ENCODE assay signal across 10 cellular contexts in genomic region chr2:177255227-177255601, GRCh38. TPM values are rescaled to one million over a fixed set of nuclear protein-coding genes. Genes with fewer than 3 reads are reported as not detected.
DNase-seq lines count a peak whose midpoint lies in the region; ATAC-seq and TF ChIP-seq lines count a peak whose summit lies in the region.
"Had no signal": no experiment of that assay in that cellular context is flagged by ENCODE, and none has a peak within 500 bp of the region (broad histone marks: within the 10 kb centered on the region; RNA-seq: fewer than 3 reads in every experiment).

No MANE protein-coding gene starts in this region.

- peak overlapping the region in 2 of 4 donors; percentile 35 to 50 for H3K4me3 Mint-ChIP-seq in CD4-positive, CD25-positive, alpha-beta regulatory T cell

- TF ChIP-seq CTCF in Panc1 (IDR thresholded peaks at IDR 0.05) (no peak), dorsolateral prefrontal cortex (IDR thresholded peaks at IDR 0.05 in 54 of 56, conservative IDR thresholded peaks at IDR 0.05 in 2 of 56; ENCODE audit: low read depth in 1 of 56, partially characterized antibody in 56 of 56) (no peak), neutrophil (IDR thresholded peaks at IDR 0.05) (no peak)

- H3K27me3 ChIP-seq in CD4-positive, CD25-positive, alpha-beta regulatory T cell (ENCODE audit: control insufficient read depth, insufficient read depth, low read length) = no peaks in the 10 kb centered on the region
- H3K27me3 ChIP-seq in Panc1 (ENCODE audit: control insufficient read depth, insufficient read depth, low read length) (no peaks in the 10 kb centered on the region), dorsolateral prefrontal cortex (no peaks in the 10 kb centered on the region), neutrophil (no peaks in the 10 kb centered on the region)

- peak overlapping the region; percentile 34 for H3K4me3 ChIP-seq in CD4-positive, CD25-positive, alpha-beta regulatory T cell (ENCODE audit: low read depth, low read length)
- peak overlapping the region in 1 of 2 experiments; percentile 9; a peak in 1 of 4 replicates for H3K4me3 ChIP-seq in Panc1 (ENCODE audit: low read depth in 2 of 2, low read length in 2 of 2)
- H3K4me3 ChIP-seq in dorsolateral prefrontal cortex = peak overlapping the region in 9 of 59 donors; percentile 1 to 21 (median 11)
- no peak overlapping the region for H3K4me3 ChIP-seq in neutrophil (ENCODE audit: low read depth in 1 of 2, low read length in 1 of 2)

- no peak for ATAC-seq in CD4-positive, CD25-positive, alpha-beta regulatory T cell (ENCODE audit: low read depth in 2 of 2)
- peak; percentile 3; the same call in 1 of the 2 replicates for ATAC-seq in Panc1

- H3K4me1 ChIP-seq in CD4-positive, CD25-positive, alpha-beta regulatory T cell (ENCODE audit: control insufficient read depth, insufficient read depth, low read length, poor library complexity, severe bottlenecking) = peaks cover 89% of the 10 kb centered on the region
- peaks cover 76% of the 10 kb centered on the region for H3K4me1 ChIP-seq in Panc1 (ENCODE audit: control insufficient read depth, insufficient read depth, low read length)
- H3K4me1 ChIP-seq in neutrophil (ENCODE audit: control insufficient read depth in 1 of 2, insufficient read depth in 1 of 2, low read depth in 1 of 2, low read length in 1 of 2) = peaks cover 67 to 91% of the 10 kb centered on the region in 2 experiments

- no peaks in the 10 kb centered on the region for H3K27me3 Mint-ChIP-seq in CD4-positive, CD25-positive, alpha-beta regulatory T cell

- peaks cover 51 to 97% (median 84%) of the 10 kb centered on the region in 4 donors for H3K4me1 Mint-ChIP-seq in CD4-positive, CD25-positive, alpha-beta regulatory T cell

- H3K27ac Mint-ChIP-seq in CD4-positive, CD25-positive, alpha-beta regulatory T cell = peak overlapping the region; percentile 69 to 98 (median 80)

- no peaks in the 10 kb centered on the region for H3K9me3 ChIP-seq in CD4-positive, CD25-positive, alpha-beta regulatory T cell (ENCODE audit: control insufficient read depth in 2 of 2, low read length in 2 of 2)
- H3K9me3 ChIP-seq in Panc1 (ENCODE audit: control insufficient read depth, insufficient read depth, low read depth, low read length) = peaks cover 3% of the 10 kb centered on the region; the same call in 1 of the 2 replicates
- no peaks in the 10 kb centered on the region for H3K9me3 ChIP-seq in neutrophil

- POLR2A ChIA-PET in Panc1 (lab: Charles Lee) = interaction anchor here (0.6 to 1.1 kb wide), 3 partner anchors 9 to 29 kb away, joined by 4 to 18 read pairs (median 6); partner anchors contain the start of gene NFE2L2

- H3K9me3 Mint-ChIP-seq in CD4-positive, CD25-positive, alpha-beta regulatory T cell = peaks cover 0 to 1% (median 0%) of the 10 kb centered on the region in 7 donors

- peaks cover 26% of the 10 kb centered on the region for H3K36me3 ChIP-seq in CD4-positive, CD25-positive, alpha-beta regulatory T cell (ENCODE audit: control insufficient read depth, insufficient read depth, low read length)
- no peaks in the 10 kb centered on the region; the same call in 1 of the 2 replicates for H3K36me3 ChIP-seq in Panc1 (ENCODE audit: control insufficient read depth, insufficient read depth, low read length)
- H3K36me3 ChIP-seq in neutrophil = no peaks in the 10 kb centered on the region

- BruUV-seq in Panc1 (replicated peaks; lab: Mats Ljungman, UMichigan) = no TSS peak

- intact Hi-C loops in Panc1 (cut with micrococcal nuclease; ENCODE audit: unreplicated experiment) = no loop called here
- intact Hi-C loops in dorsolateral prefrontal cortex (cut with DNase I) = no loop called here

- H3K27ac ChIP-seq in CD4-positive, CD25-positive, alpha-beta regulatory T cell (ENCODE audit: insufficient read depth, low read length, poor library complexity, severe bottlenecking) = peak overlapping the region; percentile 17
- H3K27ac ChIP-seq in Panc1 (ENCODE audit: low read length) = peak overlapping the region; percentile 80
- peak overlapping the region in 40 of 59 donors; percentile 8 to 80 (median 52) for H3K27ac ChIP-seq in dorsolateral prefrontal cortex
- H3K27ac ChIP-seq in neutrophil = peak overlapping the region; percentile 95

- in situ Hi-C loops in Panc1 (cut with HindIII; ENCODE audit: low pct_unique_long_range_greater_than_20kb, low sequenced_read_pairs) = no loop called here

- DNase-seq in CD4-positive, CD25-positive, alpha-beta regulatory T cell = no peak
- no peak for DNase-seq in Panc1 (ENCODE audit: low read depth, low spot score)
- no peak for DNase-seq in dorsolateral prefrontal cortex
- no peak for DNase-seq in activated gamma-delta T cell (lab: John Stamatoyannopoulos, UW)
- no peak for DNase-seq in OCI-M2 (lab: John Stamatoyannopoulos, UW; ENCODE audit: unreplicated experiment)
- no peak for DNase-seq in NK-92 treated with Interleukin-12 subunit alpha and Interleukin-12 subunit beta, amount 100 ng/mL, for 24 hours (lab: John Stamatoyannopoulos, UW)
- no peak for DNase-seq in COLO668 (lab: John Stamatoyannopoulos, UW; ENCODE audit: unreplicated experiment)
- DNase-seq: NCI-H2171, retina had no signal

- CTCF ChIA-PET in Panc1 (lab: Charles Lee) = interaction anchor here (0.6 to 1.0 kb wide), 2 partner anchors 91 to 361 kb away, joined by 3 to 6 read pairs; no protein-coding TSS in a partner anchor

- peaks cover 39% of the 10 kb centered on the region for H3K36me3 Mint-ChIP-seq in CD4-positive, CD25-positive, alpha-beta regulatory T cell

RNA-seq across cellular contexts. Expression of gene NFE2L2, which starts 9.3 kb away (rescaled TPM):
- 121 TPM for total RNA-seq in CD4-positive, CD25-positive, alpha-beta regulatory T cell
- 10 to 100 TPM; 44.5 to 64.7 (median 55.5) TPM for polyA plus RNA-seq in CD4-positive, CD25-positive, alpha-beta regulatory T cell
- 104 TPM for total RNA-seq in Panc1 (2021; ENCODE audit: unreplicated experiment)
- polyA plus RNA-seq in Panc1 (2012; ENCODE audit: insufficient read length) = 58.2 TPM
- total RNA-seq in dorsolateral prefrontal cortex = 100 to 1,000 TPM in 7 of 120 experiments, 10 to 100 TPM in 113; 41.4 to 116 (median 63.8) TPM

RNA-seq across cellular contexts. Expression of gene HNRNPA3, which starts 42.6 kb away (rescaled TPM):
- 231 TPM for total RNA-seq in CD4-positive, CD25-positive, alpha-beta regulatory T cell
- polyA plus RNA-seq in CD4-positive, CD25-positive, alpha-beta regulatory T cell = 10 to 100 TPM; 38.8 to 62.8 (median 56.2) TPM
- 228 TPM for total RNA-seq in Panc1 (2021; ENCODE audit: unreplicated experiment)
- 326 TPM for polyA plus RNA-seq in Panc1 (2012; ENCODE audit: insufficient read length)
- total RNA-seq in dorsolateral prefrontal cortex = 100 to 1,000 TPM; 105 to 187 (median 137) TPM

Comparison
In these comparisons a context has a peak if more than half of its experiments do, and no peak if none do; other contexts are left out.
1. H3K27ac ChIP-seq: peak in every context shown above with its lines; median percentile 95 in neutrophil; 80 in Panc1; 52 in dorsolateral prefrontal cortex; 17 in CD4-positive, CD25-positive, alpha-beta regulatory T cell.